In the genomic region with DNA sequence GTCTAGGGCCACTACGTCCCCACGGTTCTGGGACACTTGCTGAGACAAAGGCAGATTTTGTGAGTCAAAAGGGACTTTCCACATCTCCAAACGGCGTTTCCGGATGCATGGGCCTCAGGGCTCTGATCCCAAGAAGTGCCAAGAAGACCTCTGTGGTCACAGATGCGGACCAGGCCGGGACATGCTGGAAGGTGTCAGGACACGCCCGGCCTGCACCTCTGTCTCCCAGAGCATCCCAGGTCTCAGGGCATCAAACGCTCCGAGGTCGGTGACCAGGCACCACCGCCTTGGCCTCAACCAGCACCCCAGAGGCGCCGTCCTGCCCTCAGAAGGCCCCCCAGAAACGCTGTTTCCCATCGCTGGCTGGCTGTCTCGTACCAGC, we compare ENCODE assay signal across 1 cellular context.
TF ChIP-seq lines count a peak whose summit lies in the region.

No MANE protein-coding gene starts in this region.

TF ChIP-seq in H1, 55 proteins besides CTCF, POLR2A, EP300 and RAD21:
- TF ChIP-seq POLR2AphosphoS5 (IDR thresholded peaks at IDR 0.05; ENCODE audit: low read depth, low read length): no peak
- TF ChIP-seq, protein P1, sequence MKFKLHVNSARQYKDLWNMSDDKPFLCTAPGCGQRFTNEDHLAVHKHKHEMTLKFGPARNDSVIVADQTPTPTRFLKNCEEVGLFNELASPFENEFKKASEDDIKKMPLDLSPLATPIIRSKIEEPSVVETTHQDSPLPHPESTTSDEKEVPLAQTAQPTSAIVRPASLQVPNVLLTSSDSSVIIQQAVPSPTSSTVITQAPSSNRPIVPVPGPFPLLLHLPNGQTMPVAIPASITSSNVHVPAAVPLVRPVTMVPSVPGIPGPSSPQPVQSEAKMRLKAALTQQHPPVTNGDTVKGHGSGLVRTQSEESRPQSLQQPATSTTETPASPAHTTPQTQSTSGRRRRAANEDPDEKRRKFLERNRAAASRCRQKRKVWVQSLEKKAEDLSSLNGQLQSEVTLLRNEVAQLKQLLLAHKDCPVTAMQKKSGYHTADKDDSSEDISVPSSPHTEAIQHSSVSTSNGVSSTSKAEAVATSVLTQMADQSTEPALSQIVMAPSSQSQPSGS (IDR thresholded peaks at IDR 0.05; ENCODE audit: low read length): no peak
- TF ChIP-seq TAF1 (IDR thresholded peaks at IDR 0.05; ENCODE audit: low read depth, low read length): no peak
- no peak for TF ChIP-seq NANOG (IDR thresholded peaks at IDR 0.05; ENCODE audit: insufficient read depth, low read depth, low read length, poor library complexity, severe bottlenecking)
- TF ChIP-seq MAFK (IDR thresholded peaks at IDR 0.05; ENCODE audit: low read depth, low read length): no peak
- no peak for TF ChIP-seq FOSL1 (IDR thresholded peaks at IDR 0.05; ENCODE audit: insufficient read depth, low read depth, low read length)
- no peak for TF ChIP-seq POU5F1 (IDR thresholded peaks at IDR 0.05; ENCODE audit: low read depth, low read length)
- no peak for TF ChIP-seq CHD1 (IDR thresholded peaks at IDR 0.05; ENCODE audit: low read depth, low read length)
- no peak for TF ChIP-seq TEAD4 (IDR thresholded peaks at IDR 0.05; ENCODE audit: low read depth, low read length)
- TF ChIP-seq TCF12 (IDR thresholded peaks at IDR 0.05; ENCODE audit: low read depth, low read length): no peak
- TF ChIP-seq RBBP5 (IDR thresholded peaks at IDR 0.05; ENCODE audit: borderline replicate concordance, low read depth, low read length): no peak
